In the genomic region with DNA sequence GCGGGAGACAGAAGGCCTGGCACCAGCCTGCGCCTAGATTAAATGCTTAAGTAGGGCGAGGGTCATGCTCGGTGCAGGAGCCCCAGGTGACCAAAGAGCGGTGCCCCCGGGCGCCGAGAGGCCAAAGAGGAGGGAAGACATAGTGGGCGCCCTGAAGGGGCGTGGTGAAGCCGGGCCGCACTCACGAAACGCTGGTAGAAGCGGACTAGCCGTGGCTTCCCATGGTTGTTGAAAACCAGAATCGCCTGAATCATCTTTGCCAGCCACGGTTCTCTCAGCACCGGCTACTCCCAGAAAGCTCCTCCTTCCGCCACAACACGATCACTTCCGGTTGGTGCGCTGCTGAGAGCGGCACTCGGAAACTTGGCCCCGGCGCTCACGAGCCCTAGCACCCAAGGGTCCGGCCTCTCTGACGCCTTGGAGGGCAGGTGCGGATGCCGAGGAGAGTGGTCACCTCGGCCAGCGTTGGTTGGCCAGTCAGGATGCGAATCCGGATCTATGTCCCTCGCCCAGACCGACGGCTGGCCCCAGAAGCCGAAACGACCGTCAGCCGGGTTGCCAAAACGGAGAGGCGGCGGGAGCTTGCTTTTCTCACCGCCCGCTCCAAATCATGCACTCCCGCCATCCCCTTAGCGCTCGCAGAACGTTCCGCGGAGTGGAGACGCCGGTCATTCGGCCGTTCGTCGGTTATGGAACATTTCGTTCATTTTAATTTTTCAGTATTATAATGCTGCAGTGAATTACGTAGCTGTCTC, we compare ENCODE assay signal across 8 cellular contexts. TPM values are rescaled to one million over a fixed set of nuclear protein-coding genes. Genes with fewer than 3 reads are reported as not detected.
DNase-seq lines count a peak whose midpoint lies in the region; TF ChIP-seq lines count a peak whose summit lies in the region.

A gene (minus strand): TSS at position 299 of the 755 bp plus-strand sequence. CDS start 45 bp downstream, at position 254.

- TF ChIP-seq POLR2A in ovary (IDR thresholded peaks at IDR 0.05) (peak; percentile 50), thyroid gland (IDR thresholded peaks at IDR 0.05) (peak in 1 of 2 donors; percentile 78)

- H3K27ac ChIP-seq in ovary (peak within 1 kb of the TSS; percentile 76 to 80), thyroid gland (peak within 1 kb of the TSS; percentile 70 to 88 (median 85))

- no peaks in the 10 kb centered on the region for H3K9me3 ChIP-seq in ovary
- no peaks in the 10 kb centered on the region for H3K9me3 ChIP-seq in thyroid gland

- no peaks in the 10 kb centered on the region for H3K27me3 Mint-ChIP-seq in activated naive CD8-positive, alpha-beta T cell

- 0 to 1% (median 0%) methylated on average over 62 of the region's 62 CpGs for WGBS in ovary, 3 donors
- WGBS in thyroid gland, 2 donors: 0 to 1% methylated on average over 42 to 47 of the region's 62 CpGs

- H3K27ac Mint-ChIP-seq in activated naive CD8-positive, alpha-beta T cell: peak within 1 kb of the TSS; percentile 92

- DNase-seq in GM06990 (ENCODE audit: extremely low read depth, insufficient read length): peak; percentile 93
- peak; percentile 83 for DNase-seq in HFF-Myc (ENCODE audit: extremely low read depth, low read depth)
- peak; percentile 95 for DNase-seq in NAMALWA (ENCODE audit: low spot score)
- DNase-seq in SKM-1 (lab: John Stamatoyannopoulos, UW; ENCODE audit: unreplicated experiment): peak; percentile 92
- peak; percentile 76 to 97 (median 92) for DNase-seq in head of caudate nucleus
- peak; percentile 88 to 92 (median 89) for DNase-seq in ovary
- DNase-seq in thyroid gland: peak; percentile 94

- no peaks in the 10 kb centered on the region for H3K9me3 Mint-ChIP-seq in activated naive CD8-positive, alpha-beta T cell (ENCODE audit: low read depth)

- TF ChIP-seq EP300 in ovary (IDR thresholded peaks at IDR 0.05): no peak

- H3K4me3 ChIP-seq in GM06990 (replicated peaks; ENCODE audit: low read depth, low read length) (peak within 1 kb of the TSS; percentile 93), HFF-Myc (replicated peaks; ENCODE audit: low read depth, low read length) (peak within 1 kb of the TSS; percentile 83), ovary (peak within 1 kb of the TSS; percentile 65), thyroid gland (replicated peaks in 1 of 3) (peak within 1 kb of the TSS; percentile 32 to 72 (median 64))

- no peak for TF ChIP-seq CTCF in GM06990 (IDR thresholded peaks at IDR 0.05; ENCODE audit: insufficient read depth, low read length, poor library complexity, severe bottlenecking)
- TF ChIP-seq CTCF in HFF-Myc (IDR thresholded peaks at IDR 0.05; ENCODE audit: low read depth, low read length, missing control alignments): no peak
- peak in 1 of 3 donors; percentile 19 for TF ChIP-seq CTCF in ovary (IDR thresholded peaks at IDR 0.05)
- no peak for TF ChIP-seq CTCF in thyroid gland (IDR thresholded peaks at IDR 0.05)

- H3K36me3 Mint-ChIP-seq in activated naive CD8-positive, alpha-beta T cell: no peaks in the 10 kb centered on the region

- H3K4me1 ChIP-seq in ovary (ENCODE audit: insufficient read depth) (peaks cover 1% of the 10 kb centered on the region), thyroid gland (peaks cover 0 to 14% of the 10 kb centered on the region in 2 donors)

- peak within 1 kb of the TSS; percentile 97 for H3K4me3 Mint-ChIP-seq in activated naive CD8-positive, alpha-beta T cell

- H3K36me3 ChIP-seq in GM06990 (ENCODE audit: control insufficient read depth, insufficient read depth, low read length): no peaks in the 10 kb centered on the region
- H3K36me3 ChIP-seq in ovary: no peaks in the 10 kb centered on the region
- peaks cover 0 to under 1% of the 10 kb centered on the region in 2 donors for H3K36me3 ChIP-seq in thyroid gland

- no peaks in the 10 kb centered on the region for H3K27me3 ChIP-seq in GM06990 (replicated peaks; ENCODE audit: control insufficient read depth, insufficient read depth, low read length)
- no peaks in the 10 kb centered on the region for H3K27me3 ChIP-seq in ovary
- H3K27me3 ChIP-seq in thyroid gland: no peaks in the 10 kb centered on the region

- peaks cover 37% of the 10 kb centered on the region for H3K4me1 Mint-ChIP-seq in activated naive CD8-positive, alpha-beta T cell (ENCODE audit: low read depth)

- intact Hi-C loops in head of caudate nucleus (cut with DNase I) (loop anchor here (10.0 kb wide), 1 partner anchor 111 kb away; a partner anchor contains a TSS), ovary (cut with DNase I) (loop anchor here in 3 of 4 donors (5.0 to 10.0 kb wide), 4 partner anchors 108 to 331 kb away; a partner anchor contains a TSS), thyroid gland (cut with DNase I) (no loop called here)

RNA-seq across cellular contexts. Expression of the gene that starts here (rescaled TPM):
- total RNA-seq in ovary (10 to 100 TPM; 15.3 to 40.2 (median 30.7) TPM), thyroid gland (10 to 100 TPM; 59.6 to 98.6 (median 67.6) TPM)
- polyA plus RNA-seq in ovary: 10 to 100 TPM; 17.5 to 57.1 TPM

Comparison
In these comparisons a context has a peak if more than half of its experiments do, and no peak if none do; other contexts are left out.
1. Peak in every context shown above with its lines: DNase-seq, H3K4me3 ChIP-seq and H3K27ac ChIP-seq.